8 cellular contexts compared by ENCODE assay signal in genomic region chr20:45293041-45294002, GRCh38. TPM values are rescaled to one million over a fixed set of nuclear protein-coding genes. Genes with fewer than 3 reads are reported as not detected.
DNase-seq lines count a peak whose midpoint lies in the region; ATAC-seq, FAIRE-seq and TF ChIP-seq lines count a peak whose summit lies in the region.

No MANE protein-coding gene starts in this region.

- peak overlapping the region; percentile 69 for H3K4me2 ChIP-seq in endothelial cell of umbilical vein (ENCODE audit: insufficient read depth, low read length)

- H3K27ac ChIP-seq in endothelial cell of umbilical vein (ENCODE audit: insufficient read depth, low read depth, low read length): peak overlapping the region; percentile 37

- intact Hi-C loops in endothelial cell of umbilical vein (cut with micrococcal nuclease): loop anchor here (5.0 to 10.0 kb wide), 4 partner anchors 56 to 409 kb away; partner anchors contain the start of genes PABPC1L and YWHAB

- H3K36me3 ChIP-seq in endothelial cell of umbilical vein (ENCODE audit: control insufficient read depth in 2 of 2, extremely low read depth in 1 of 2, insufficient read depth in 2 of 2, low read length in 2 of 2): no peaks in the 10 kb centered on the region

- no peaks in the 10 kb centered on the region for H3K79me2 ChIP-seq in endothelial cell of umbilical vein (ENCODE audit: control insufficient read depth, insufficient read depth, low read length)

- dilution Hi-C loops in endothelial cell of umbilical vein (cut with MboI; ENCODE audit: extremely low pct_ligation_motif_present, low sequenced_read_pairs): no loop called here

- no peaks in the 10 kb centered on the region for H3K9me3 ChIP-seq in endothelial cell of umbilical vein (replicated peaks; ENCODE audit: control insufficient read depth, insufficient read depth, low read length)

- peaks cover 9% of the 10 kb centered on the region for H3K4me1 ChIP-seq in endothelial cell of umbilical vein (ENCODE audit: control insufficient read depth, extremely low read depth, insufficient read depth, low read length)

- no peaks in the 10 kb centered on the region for H3K9me1 ChIP-seq in endothelial cell of umbilical vein (replicated peaks; ENCODE audit: control insufficient read depth, extremely low read depth, insufficient read depth, low read length)

- peak overlapping the region; percentile 33 to 51 (median 47) for H3K4me3 ChIP-seq in endothelial cell of umbilical vein (replicated peaks in 1 of 3; ENCODE audit: insufficient read depth in 1 of 3, low read depth in 1 of 3, low read length in 3 of 3)

- H3K27me3 ChIP-seq in endothelial cell of umbilical vein (ENCODE audit: control insufficient read depth in 2 of 2, insufficient read depth in 2 of 2, low read length in 2 of 2): peaks cover 0 to 8% of the 10 kb centered on the region in 2 experiments

- TF ChIP-seq CTCF in endothelial cell of umbilical vein (IDR thresholded peaks at IDR 0.05; ENCODE audit: extremely low read depth in 1 of 2, insufficient read depth in 1 of 2, low read depth in 1 of 2, low read length in 2 of 2): peak; percentile 95 to 99

- POLR2A ChIA-PET in endothelial cell of umbilical vein (lab: Charles Lee): interaction anchor here (1.1 kb wide), 1 partner anchor 9 kb away, joined by 3 read pairs; no protein-coding TSS in a partner anchor

- H3K9ac ChIP-seq in endothelial cell of umbilical vein (replicated peaks; ENCODE audit: extremely low read depth, insufficient read depth, low read length): peak overlapping the region; percentile 64

- CTCF ChIA-PET in endothelial cell of umbilical vein (lab: Charles Lee): interaction anchor here (0.6 to 6.9 kb wide), 64 partner anchors 7 to 610 kb away, joined by 3 to 169 read pairs (median 4); partner anchors contain the start of genes KCNS1, MATN4 and SYS1

- H2AFZ ChIP-seq in endothelial cell of umbilical vein (ENCODE audit: low read depth, low read length): peak overlapping the region; percentile 98

- H4K20me1 ChIP-seq in endothelial cell of umbilical vein (replicated peaks; ENCODE audit: control insufficient read depth, extremely low read depth, insufficient read depth, low read length): no peaks in the 10 kb centered on the region

- BruUV-seq in endothelial cell of umbilical vein (replicated peaks; lab: Mats Ljungman, UMichigan): no TSS peak

- ATAC-seq in HG03135 (IDR thresholded peaks at IDR 0.05; ENCODE audit: unreplicated experiment): peak; percentile 60
- ATAC-seq in HG02840 (IDR thresholded peaks at IDR 0.05; ENCODE audit: low FRiP score, unreplicated experiment): no peak

- DNase-seq in DMS 273 treated with DMSO at 0.1 percent for 48 hours (lab: John Stamatoyannopoulos, UW) (peak; percentile 34), NCI-H774 (lab: John Stamatoyannopoulos, UW) (peak; percentile 72), endothelial cell of umbilical vein (ENCODE audit: low read depth, low spot score) (peak; percentile 76), middle frontal gyrus (ENCODE audit: extremely low spot score, low spot score) (peak; percentile 57)
- peak; percentile 84 for DNase-seq in activated CD8-positive, alpha-beta memory T cell treated with anti-CD3 and anti-CD28 coated beads, Interleukin-2, amount 50 U/mL, for 4 hours
- DNase-seq in stimulated activated CD8-positive, alpha-beta memory T cell treated with anti-CD3 and anti-CD28 coated beads, Interleukin-15, amount 100 ng/mL, for 48 hours (ENCODE audit: low read depth in 2 of 2): peak; percentile 59 to 71

- FAIRE-seq in endothelial cell of umbilical vein (lab: Jason Lieb, UNC): peak; percentile 83

- TF ChIP-seq POLR2A in endothelial cell of umbilical vein (IDR thresholded peaks at IDR 0.05; ENCODE audit: low read depth, low read length): no peak

TF ChIP-seq in endothelial cell of umbilical vein, 7 proteins besides CTCF, POLR2A, EP300 and RAD21:
- TF ChIP-seq MYC (IDR thresholded peaks at IDR 0.05; ENCODE audit: low read depth, low read length) (no peak), GATA2 (IDR thresholded peaks at IDR 0.05; ENCODE audit: insufficient read depth, insufficient read length, low read depth, low read length) (no peak), POLR2AphosphoS5 (IDR thresholded peaks at IDR 0.05; ENCODE audit: insufficient read depth, low read depth, low read length) (peak; percentile 21), MAX (IDR thresholded peaks at IDR 0.05; ENCODE audit: insufficient read depth, insufficient read length) (peak; percentile 16), EZH2 (IDR thresholded peaks at IDR 0.05; ENCODE audit: borderline replicate concordance, low read depth, low read length, severe bottlenecking) (peak; percentile 18)
TF ChIP-seq in endothelial cell of umbilical vein: peak in this region for 3.

RNA-seq across cellular contexts. Expression of gene RBPJL, which starts 13.3 kb away (rescaled TPM):
- not detected in 2 replicates for total RNA-seq in endothelial cell of umbilical vein
- polyA plus RNA-seq in endothelial cell of umbilical vein: not detected in 2 replicates
- not detected in 2 replicates for polyA plus RNA-seq in endothelial cell of umbilical vein (2011; cell fraction: cytosol; rRNA removed)
- not detected in 2 replicates for polyA plus RNA-seq in endothelial cell of umbilical vein (2011; cell fraction: nucleus; rRNA removed)
- polyA plus RNA-seq in endothelial cell of umbilical vein (2012): not detected in 2 replicates
- not detected in 2 replicates for polyA minus RNA-seq in endothelial cell of umbilical vein
- polyA minus RNA-seq in endothelial cell of umbilical vein (2011; cell fraction: cytosol; rRNA and poly(A)+ RNA removed): not detected
- polyA minus RNA-seq in endothelial cell of umbilical vein (2011; cell fraction: nucleus; rRNA and poly(A)+ RNA removed): not detected in 2 replicates

RNA-seq across cellular contexts. Expression of gene MATN4, which starts 14.8 kb away (rescaled TPM):
- 0.14 TPM in 1 of 2 replicates, not detected in the other for total RNA-seq in endothelial cell of umbilical vein
- polyA plus RNA-seq in endothelial cell of umbilical vein: 0.10 and 0.11 TPM in 2 replicates
- 0.03 TPM in 1 of 2 replicates, not detected in the other for polyA plus RNA-seq in endothelial cell of umbilical vein (2011; cell fraction: cytosol; rRNA removed)
- polyA plus RNA-seq in endothelial cell of umbilical vein (2011; cell fraction: nucleus; rRNA removed): not detected in 2 replicates
- polyA plus RNA-seq in endothelial cell of umbilical vein (2012): not detected in 2 replicates
- 0.11 and 0.17 TPM in 2 replicates for polyA minus RNA-seq in endothelial cell of umbilical vein
- not detected for polyA minus RNA-seq in endothelial cell of umbilical vein (2011; cell fraction: cytosol; rRNA and poly(A)+ RNA removed)
- polyA minus RNA-seq in endothelial cell of umbilical vein (2011; cell fraction: nucleus; rRNA and poly(A)+ RNA removed): not detected in 2 replicates

RNA-seq across cellular contexts. Expression of gene SLPI, which starts 39.0 kb away (rescaled TPM):
- total RNA-seq in endothelial cell of umbilical vein: not detected in 2 replicates
- polyA plus RNA-seq in endothelial cell of umbilical vein: not detected in 2 replicates
- not detected in 2 replicates for polyA plus RNA-seq in endothelial cell of umbilical vein (2011; cell fraction: cytosol; rRNA removed)
- polyA plus RNA-seq in endothelial cell of umbilical vein (2011; cell fraction: nucleus; rRNA removed): not detected in 2 replicates
- not detected in 2 replicates for polyA plus RNA-seq in endothelial cell of umbilical vein (2012)
- polyA minus RNA-seq in endothelial cell of umbilical vein: not detected in 2 replicates
- 50.4 TPM for polyA minus RNA-seq in endothelial cell of umbilical vein (2011; cell fraction: cytosol; rRNA and poly(A)+ RNA removed)
- polyA minus RNA-seq in endothelial cell of umbilical vein (2011; cell fraction: nucleus; rRNA and poly(A)+ RNA removed): 5.4 and 9.8 TPM in 2 replicates

RNA-seq across cellular contexts. Expression of gene SDC4, which starts 54.9 kb away (rescaled TPM):
- total RNA-seq in endothelial cell of umbilical vein: 28.7 and 32.0 TPM in 2 replicates
- polyA plus RNA-seq in endothelial cell of umbilical vein: 23.1 and 26.3 TPM in 2 replicates
- polyA plus RNA-seq in endothelial cell of umbilical vein (2011; cell fraction: cytosol; rRNA removed): 21.9 and 24.6 TPM in 2 replicates
- polyA plus RNA-seq in endothelial cell of umbilical vein (2011; cell fraction: nucleus; rRNA removed): 12.5 and 13.1 TPM in 2 replicates
- 39.6 and 39.9 TPM in 2 replicates for polyA plus RNA-seq in endothelial cell of umbilical vein (2012)
- 35.6 and 41.7 TPM in 2 replicates for polyA minus RNA-seq in endothelial cell of umbilical vein
- 39.9 TPM for polyA minus RNA-seq in endothelial cell of umbilical vein (2011; cell fraction: cytosol; rRNA and poly(A)+ RNA removed)
- polyA minus RNA-seq in endothelial cell of umbilical vein (2011; cell fraction: nucleus; rRNA and poly(A)+ RNA removed): 5.9 and 7.6 TPM in 2 replicates

Comparison
In these comparisons a context has a peak if more than half of its experiments do, and no peak if none do; other contexts are left out.
1. DNase-seq: peak in every context shown above with its lines; median percentile 84 in activated CD8-positive, alpha-beta memory T cell treated with anti-CD3 and anti-CD28 coated beads, Interleukin-2, amount 50 U/mL, for 4 hours; 76 in endothelial cell of umbilical vein; 72 in NCI-H774; 65 in stimulated activated CD8-positive, alpha-beta memory T cell treated with anti-CD3 and anti-CD28 coated beads, Interleukin-15, amount 100 ng/mL, for 48 hours; 57 in middle frontal gyrus; 34 in DMS 273 treated with DMSO at 0.1 percent for 48 hours.